ENCODE assay signal across 29 cellular contexts in genomic region chr11:61113209-61113608, GRCh38. TPM values are rescaled to one million over a fixed set of nuclear protein-coding genes. Genes with fewer than 3 reads are reported as not detected.
DNase-seq lines count a peak whose midpoint lies in the region; ATAC-seq and TF ChIP-seq lines count a peak whose summit lies in the region.
"Had no signal": no experiment of that assay in that cellular context is flagged by ENCODE, and none has a peak within 500 bp of the region (broad histone marks: within the 10 kb centered on the region; RNA-seq: fewer than 3 reads in every experiment).

No MANE protein-coding gene starts in this region.

- H3K79me2 ChIP-seq in neural progenitor cell (ENCODE audit: low read depth) (no peaks in the 10 kb centered on the region), mammary epithelial cell (ENCODE audit: insufficient read depth, low read length) (no peaks in the 10 kb centered on the region), GM23248 (ENCODE audit: insufficient read depth) (no peaks in the 10 kb centered on the region)

- H3F3A ChIP-seq in neural progenitor cell (ENCODE audit: low read depth), result no peaks in the 10 kb centered on the region
- no peaks in the 10 kb centered on the region for H3F3A ChIP-seq in GM23248 (ENCODE audit: insufficient read depth)

- no peak for TF ChIP-seq CTCF in neural progenitor cell (IDR thresholded peaks at IDR 0.05)
- no peak for TF ChIP-seq CTCF in mammary epithelial cell (conservative IDR thresholded peaks at IDR 0.05 in 1 of 2, IDR thresholded peaks at IDR 0.05 in 1 of 2; ENCODE audit: extremely low read depth in 1 of 2, insufficient read depth in 1 of 2, low read depth in 1 of 2, low read length in 2 of 2)

- peaks cover 80% of the 10 kb centered on the region for H3K4me1 Mint-ChIP-seq in T-helper 2 cell treated with Interferon-gamma antibody and Interleukin-4, amounts not matched to agents 5 μg/mL and 100 μg/mL, for 36 hours (ENCODE audit: low read depth)
- peaks cover 22 to 91% (median 77%) of the 10 kb centered on the region in 4 donors for H3K4me1 Mint-ChIP-seq in CD4-positive, CD25-positive, alpha-beta regulatory T cell
- peaks cover 90% of the 10 kb centered on the region for H3K4me1 Mint-ChIP-seq in activated T-helper 1 cell treated with anti-CD3 and anti-CD28 coated beads, Interleukin-12 subunit alpha, Interleukin-12 subunit beta, Interleukin-2, Interleukin-4 antibody, amounts not matched to agents 30 ng/mL and 10 ng/mL and 1 ng/mL, durations not matched to agents 14 hours and 24 hours and 36 hours (ENCODE audit: low read depth)
- peaks cover 2% of the 10 kb centered on the region for H3K4me1 Mint-ChIP-seq in neural progenitor cell
- H3K4me1 Mint-ChIP-seq: endodermal cell had no signal

- no peak for DNase-seq in T-helper 2 cell treated with Interferon-gamma antibody and Interleukin-4, amounts not matched to agents 5 μg/mL and 100 μg/mL, for 36 hours (ENCODE audit: low spot score)
- DNase-seq in T-helper 2 cell (no peak), neural progenitor cell (ENCODE audit: low spot score) (no peak), mammary epithelial cell (no peak), NCI-H1436 (lab: John Stamatoyannopoulos, UW) (no peak), GM23248 (no peak)
- no peak for DNase-seq in CD4-positive, CD25-positive, alpha-beta regulatory T cell
- DNase-seq in activated T-helper 1 cell treated with anti-CD3 and anti-CD28 coated beads, Interleukin-12 subunit alpha, Interleukin-12 subunit beta, Interleukin-2, Interleukin-4 antibody, amounts not matched to agents 30 ng/mL and 10 ng/mL and 1 ng/mL, durations not matched to agents 14 hours and 24 hours and 36 hours (ENCODE audit: low spot score), result no peak
- DNase-seq: 8988T; activated CD4-positive, alpha-beta T cell treated with anti-CD3 and anti-CD28 coated beads for 1 hour; activated gamma-delta T cell; endodermal cell; foreskin keratinocyte; GOT3; HFFc6; Kasumi-1; NCI-H146; NCI-H2107; NCI-H82; stimulated activated CD4-positive, alpha-beta T cell treated with anti-CD3 and anti-CD28 coated beads, Interleukin-4, amount 100 ng/mL, for 4 hours; stimulated activated naive B cell treated with anti-CD40 and anti-IgM and Interleukin-4, amounts not matched to agents 10 μg/mL and 1 μg/mL and 100 μg/mL, for 72 hours had no signal

- dilution Hi-C loops in mammary epithelial cell (cut with HindIII; ENCODE audit: low sequenced_read_pairs), result no loop called here

- WGBS in mammary epithelial cell (ENCODE audit: low coverage, missing lambda C conversion rate), result 83% methylated on average over 9 of the region's 9 CpGs
- WGBS in GM23248 (ENCODE audit: low coverage in 1 of 2, low lambda C conversion rate in 2 of 2, missing lambda C conversion rate in 2 of 2), 2 experiments, result 63 to 65% methylated on average over 9 of the region's 9 CpGs

- H4K20me1 ChIP-seq in neural progenitor cell (ENCODE audit: low read depth), result no peaks in the 10 kb centered on the region
- no peaks in the 10 kb centered on the region for H4K20me1 ChIP-seq in mammary epithelial cell (ENCODE audit: insufficient read depth, low read length)
- no peaks in the 10 kb centered on the region for H4K20me1 ChIP-seq in GM23248 (ENCODE audit: insufficient read depth)

- H3K27ac ChIP-seq in CD4-positive, CD25-positive, alpha-beta regulatory T cell (ENCODE audit: insufficient read depth, low read length, poor library complexity, severe bottlenecking), result peak overlapping the region; percentile 85
- H3K27ac ChIP-seq in neural progenitor cell (no peak overlapping the region), mammary epithelial cell (ENCODE audit: insufficient read depth, low read depth, low read length) (no peak overlapping the region), GM23248 (no peak overlapping the region)
- H3K27ac ChIP-seq: coronary artery, foreskin keratinocyte, right lobe of liver had no signal

- no peak overlapping the region for H2AFZ ChIP-seq in neural progenitor cell (replicated peaks)
- H2AFZ ChIP-seq in mammary epithelial cell (ENCODE audit: low read depth, low read length), result no peak overlapping the region
- H2AFZ ChIP-seq in GM23248, result no peak overlapping the region

- no peaks in the 10 kb centered on the region for H3K27me3 ChIP-seq in CD4-positive, CD25-positive, alpha-beta regulatory T cell (ENCODE audit: control insufficient read depth, insufficient read depth, low read length)
- no peaks in the 10 kb centered on the region for H3K27me3 ChIP-seq in neural progenitor cell
- no peaks in the 10 kb centered on the region for H3K27me3 ChIP-seq in mammary epithelial cell (ENCODE audit: insufficient read depth, low read length)
- H3K27me3 ChIP-seq in GM23248 (replicated peaks; ENCODE audit: insufficient read depth), result no peaks in the 10 kb centered on the region; the same call in 1 of the 2 replicates
- H3K27me3 ChIP-seq: foreskin keratinocyte, right lobe of liver had no signal

- H3K4me2 ChIP-seq in neural progenitor cell (no peak overlapping the region), mammary epithelial cell (ENCODE audit: insufficient read depth, low read depth, low read length) (no peak overlapping the region), GM23248 (ENCODE audit: unreplicated experiment) (no peak overlapping the region)

- intact Hi-C loops in activated T-helper 1 cell treated with anti-CD3 and anti-CD28 coated beads, Interleukin-12 subunit alpha, Interleukin-12 subunit beta, Interleukin-2, Interleukin-4 antibody, amounts not matched to agents 30 ng/mL and 10 ng/mL and 1 ng/mL, durations not matched to agents 14 hours and 24 hours and 36 hours (cut with micrococcal nuclease), result loop anchor here (2.0 kb wide), 1 partner anchor 16 kb away; no protein-coding TSS in a partner anchor
- intact Hi-C loops in mammary epithelial cell (cut with micrococcal nuclease), result no loop called here

- H3K9ac ChIP-seq in neural progenitor cell, result no peak overlapping the region
- no peak overlapping the region for H3K9ac ChIP-seq in mammary epithelial cell (ENCODE audit: insufficient read depth, low read length)
- H3K9ac ChIP-seq in GM23248, result no peak overlapping the region

- H3K9me3 Mint-ChIP-seq in T-helper 2 cell treated with Interferon-gamma antibody and Interleukin-4, amounts not matched to agents 5 μg/mL and 100 μg/mL, for 36 hours, result no peaks in the 10 kb centered on the region
- H3K9me3 Mint-ChIP-seq in CD4-positive, CD25-positive, alpha-beta regulatory T cell, result no peaks in the 10 kb centered on the region
- peaks cover 6% of the 10 kb centered on the region for H3K9me3 Mint-ChIP-seq in activated T-helper 1 cell treated with anti-CD3 and anti-CD28 coated beads, Interleukin-12 subunit alpha, Interleukin-12 subunit beta, Interleukin-2, Interleukin-4 antibody, amounts not matched to agents 30 ng/mL and 10 ng/mL and 1 ng/mL, durations not matched to agents 14 hours and 24 hours and 36 hours
- H3K9me3 Mint-ChIP-seq in neural progenitor cell, result no peaks in the 10 kb centered on the region
- H3K9me3 Mint-ChIP-seq: endodermal cell, HFFc6, neural crest cell had no signal

- peak overlapping the region; percentile 93 for H3K27ac Mint-ChIP-seq in T-helper 2 cell treated with Interferon-gamma antibody and Interleukin-4, amounts not matched to agents 5 μg/mL and 100 μg/mL, for 36 hours
- H3K27ac Mint-ChIP-seq in CD4-positive, CD25-positive, alpha-beta regulatory T cell, result peak overlapping the region; percentile 86 to 97 (median 93)
- H3K27ac Mint-ChIP-seq in activated T-helper 1 cell treated with anti-CD3 and anti-CD28 coated beads, Interleukin-12 subunit alpha, Interleukin-12 subunit beta, Interleukin-2, Interleukin-4 antibody, amounts not matched to agents 30 ng/mL and 10 ng/mL and 1 ng/mL, durations not matched to agents 14 hours and 24 hours and 36 hours, result peak overlapping the region; percentile 89
- H3K27ac Mint-ChIP-seq in neural progenitor cell, result peak overlapping the region; percentile 83
- H3K27ac Mint-ChIP-seq: endodermal cell, HFFc6 had no signal

- H3K27me3 Mint-ChIP-seq in T-helper 2 cell treated with Interferon-gamma antibody and Interleukin-4, amounts not matched to agents 5 μg/mL and 100 μg/mL, for 36 hours (ENCODE audit: low read depth), result no peaks in the 10 kb centered on the region
- H3K27me3 Mint-ChIP-seq in CD4-positive, CD25-positive, alpha-beta regulatory T cell, result no peaks in the 10 kb centered on the region
- H3K27me3 Mint-ChIP-seq in activated T-helper 1 cell treated with anti-CD3 and anti-CD28 coated beads, Interleukin-12 subunit alpha, Interleukin-12 subunit beta, Interleukin-2, Interleukin-4 antibody, amounts not matched to agents 30 ng/mL and 10 ng/mL and 1 ng/mL, durations not matched to agents 14 hours and 24 hours and 36 hours (ENCODE audit: insufficient read depth), result no peaks in the 10 kb centered on the region
- H3K27me3 Mint-ChIP-seq in neural progenitor cell (ENCODE audit: insufficient read depth, low read depth), result peaks cover 9% of the 10 kb centered on the region
- H3K27me3 Mint-ChIP-seq: stimulated activated naive B cell treated with anti-CD40 and anti-IgM and Interleukin-4, amounts not matched to agents 10 μg/mL and 1 μg/mL and 100 μg/mL, for 72 hours had no signal

- in situ Hi-C loops in mammary epithelial cell (cut with MboI; ENCODE audit: low sequenced_read_pairs in 2 of 2), result no loop called here
- in situ Hi-C loops in GM23248 (cut with MboI), result no loop called here

- H3K36me3 ChIP-seq in CD4-positive, CD25-positive, alpha-beta regulatory T cell (ENCODE audit: control insufficient read depth, insufficient read depth, low read length), result peaks cover 64% of the 10 kb centered on the region
- no peaks in the 10 kb centered on the region for H3K36me3 ChIP-seq in neural progenitor cell
- no peaks in the 10 kb centered on the region for H3K36me3 ChIP-seq in mammary epithelial cell (ENCODE audit: insufficient read depth, low read length)
- H3K36me3 ChIP-seq in GM23248 (ENCODE audit: low read depth), result no peaks in the 10 kb centered on the region
- H3K36me3 ChIP-seq: right lobe of liver had no signal

- H3K36me3 Mint-ChIP-seq in T-helper 2 cell treated with Interferon-gamma antibody and Interleukin-4, amounts not matched to agents 5 μg/mL and 100 μg/mL, for 36 hours (ENCODE audit: low read depth), result peaks cover 87% of the 10 kb centered on the region
- peaks cover 57% of the 10 kb centered on the region for H3K36me3 Mint-ChIP-seq in CD4-positive, CD25-positive, alpha-beta regulatory T cell
- peaks cover 73% of the 10 kb centered on the region for H3K36me3 Mint-ChIP-seq in activated T-helper 1 cell treated with anti-CD3 and anti-CD28 coated beads, Interleukin-12 subunit alpha, Interleukin-12 subunit beta, Interleukin-2, Interleukin-4 antibody, amounts not matched to agents 30 ng/mL and 10 ng/mL and 1 ng/mL, durations not matched to agents 14 hours and 24 hours and 36 hours (ENCODE audit: low read depth)
- H3K36me3 Mint-ChIP-seq in neural progenitor cell, result no peaks in the 10 kb centered on the region

- CTCF ChIA-PET in mammary epithelial cell (lab: Charles Lee; ENCODE audit: low non-redundant PET), result no interaction called here

- no peak overlapping the region for H3K4me3 Mint-ChIP-seq in T-helper 2 cell treated with Interferon-gamma antibody and Interleukin-4, amounts not matched to agents 5 μg/mL and 100 μg/mL, for 36 hours
- peak overlapping the region in 3 of 4 donors; percentile 71 to 85 (median 85) for H3K4me3 Mint-ChIP-seq in CD4-positive, CD25-positive, alpha-beta regulatory T cell
- peak overlapping the region; percentile 62 for H3K4me3 Mint-ChIP-seq in activated T-helper 1 cell treated with anti-CD3 and anti-CD28 coated beads, Interleukin-12 subunit alpha, Interleukin-12 subunit beta, Interleukin-2, Interleukin-4 antibody, amounts not matched to agents 30 ng/mL and 10 ng/mL and 1 ng/mL, durations not matched to agents 14 hours and 24 hours and 36 hours
- no peak overlapping the region for H3K4me3 Mint-ChIP-seq in neural progenitor cell
- H3K4me3 Mint-ChIP-seq: endodermal cell; HFFc6; neural crest cell; stimulated activated naive B cell treated with anti-CD40 and anti-IgM and Interleukin-4, amounts not matched to agents 10 μg/mL and 1 μg/mL and 100 μg/mL, for 72 hours had no signal

- BruUV-seq in mammary epithelial cell (replicated peaks; lab: Mats Ljungman, UMichigan), result no TSS peak

- peaks cover 85% of the 10 kb centered on the region for H3K4me1 ChIP-seq in CD4-positive, CD25-positive, alpha-beta regulatory T cell (ENCODE audit: control insufficient read depth, insufficient read depth, low read length, poor library complexity, severe bottlenecking)
- H3K4me1 ChIP-seq in neural progenitor cell (no peaks in the 10 kb centered on the region), mammary epithelial cell (ENCODE audit: insufficient read depth, low read length) (no peaks in the 10 kb centered on the region), GM23248 (ENCODE audit: insufficient read depth) (no peaks in the 10 kb centered on the region)
- H3K4me1 ChIP-seq: foreskin keratinocyte, right lobe of liver had no signal

- no peak for ATAC-seq in CD4-positive, CD25-positive, alpha-beta regulatory T cell (ENCODE audit: low read depth in 2 of 2)
- ATAC-seq: esophagus mucosa; foreskin keratinocyte; HepG2; stimulated activated naive B cell treated with anti-CD40 and anti-IgM and Interleukin-4, amounts not matched to agents 10 μg/mL and 1 μg/mL and 100 μg/mL, for 72 hours had no signal

- H3K9me2 ChIP-seq in GM23248 (ENCODE audit: insufficient read depth), result no peaks in the 10 kb centered on the region

- no peaks in the 10 kb centered on the region for H3K9me3 ChIP-seq in CD4-positive, CD25-positive, alpha-beta regulatory T cell (ENCODE audit: control insufficient read depth in 2 of 2, low read length in 2 of 2)
- no peaks in the 10 kb centered on the region for H3K9me3 ChIP-seq in neural progenitor cell (ENCODE audit: low read depth)
- no peaks in the 10 kb centered on the region for H3K9me3 ChIP-seq in mammary epithelial cell (replicated peaks; ENCODE audit: insufficient read depth, low read length)
- no peaks in the 10 kb centered on the region for H3K9me3 ChIP-seq in GM23248 (ENCODE audit: low read depth)
- H3K9me3 ChIP-seq: right lobe of liver had no signal

- peak overlapping the region; percentile 57 for H3K4me3 ChIP-seq in CD4-positive, CD25-positive, alpha-beta regulatory T cell (ENCODE audit: low read depth, low read length)
- no peak overlapping the region for H3K4me3 ChIP-seq in neural progenitor cell
- no peak overlapping the region for H3K4me3 ChIP-seq in mammary epithelial cell (replicated peaks in 1 of 3; ENCODE audit: insufficient read depth in 1 of 3, low read depth in 2 of 3, low read length in 3 of 3)
- H3K4me3 ChIP-seq in GM23248, result no peak overlapping the region
- H3K4me3 ChIP-seq: coronary artery, right lobe of liver had no signal

RNA-seq across cellular contexts. Expression of gene CD5, which starts 10.9 kb away (rescaled TPM):
- 390 TPM for total RNA-seq in CD4-positive, CD25-positive, alpha-beta regulatory T cell
- polyA plus RNA-seq in CD4-positive, CD25-positive, alpha-beta regulatory T cell, result 100 to 1,000 TPM; 150 to 253 (median 213) TPM
- 336 and 339 TPM in 2 replicates for total RNA-seq in activated T-helper 1 cell treated with anti-CD3 and anti-CD28 coated beads, Interleukin-12 subunit alpha, Interleukin-12 subunit beta, Interleukin-2, Interleukin-4 antibody, amounts not matched to agents 30 ng/mL and 10 ng/mL and 1 ng/mL, durations not matched to agents 14 hours and 24 hours and 36 hours
- total RNA-seq in neural progenitor cell (ENCODE audit: low replicate concordance) (not detected in 2 replicates), mammary epithelial cell (not detected)
- polyA plus RNA-seq in mammary epithelial cell (not detected), GM23248 (2016; fragmentation: Nextera tagmentation; extraction: Ambion mirVana) (not detected in 2 replicates)
- polyA minus RNA-seq in mammary epithelial cell, result not detected
- total RNA-seq in GM23248 (2014; rRNA removed; shearing (Covaris generic)), result not detected in 2 replicates
- total RNA-seq: endodermal cell, foreskin keratinocyte, HepG2, HFFc6, lung microvascular endothelial cell, neural crest cell, RPMI7951, SK-MEL-5 had no signal
- polyA plus RNA-seq: foreskin keratinocyte, HepG2 had no signal

RNA-seq across cellular contexts. Expression of gene VPS37C, which starts 48.0 kb away (rescaled TPM):
- total RNA-seq in CD4-positive, CD25-positive, alpha-beta regulatory T cell, result 2.8 TPM
- under 1 TPM; 0.30 to 0.68 (median 0.60) TPM for polyA plus RNA-seq in CD4-positive, CD25-positive, alpha-beta regulatory T cell
- total RNA-seq in activated T-helper 1 cell treated with anti-CD3 and anti-CD28 coated beads, Interleukin-12 subunit alpha, Interleukin-12 subunit beta, Interleukin-2, Interleukin-4 antibody, amounts not matched to agents 30 ng/mL and 10 ng/mL and 1 ng/mL, durations not matched to agents 14 hours and 24 hours and 36 hours, result 11.5 and 11.6 TPM in 2 replicates
- 9.9 and 19.9 TPM in 2 replicates for total RNA-seq in neural progenitor cell (ENCODE audit: low replicate concordance)
- 10 to 100 TPM; 10.7 to 17.1 TPM for total RNA-seq in mammary epithelial cell
- polyA plus RNA-seq in mammary epithelial cell, result 9.9 TPM
- polyA minus RNA-seq in mammary epithelial cell, result 9.6 TPM
- 13.4 and 18.7 TPM in 2 replicates for total RNA-seq in GM23248 (2014; rRNA removed; shearing (Covaris generic))
- 12.1 and 13.1 TPM in 2 replicates for polyA plus RNA-seq in GM23248 (2016; fragmentation: Nextera tagmentation; extraction: Ambion mirVana)

Comparison
In these comparisons a context has a peak if more than half of its experiments do, and no peak if none do; other contexts are left out.
1. H3K4me3 Mint-ChIP-seq: peak in CD4-positive, CD25-positive, alpha-beta regulatory T cell (3 of 4) and activated T-helper 1 cell treated with anti-CD3 and anti-CD28 coated beads, Interleukin-12 subunit alpha, Interleukin-12 subunit beta, Interleukin-2, Interleukin-4 antibody, amounts not matched to agents 30 ng/mL and 10 ng/mL and 1 ng/mL, durations not matched to agents 14 hours and 24 hours and 36 hours (single experiment); none in T-helper 2 cell treated with Interferon-gamma antibody and Interleukin-4, amounts not matched to agents 5 μg/mL and 100 μg/mL, for 36 hours (single experiment) and neural progenitor cell (single experiment).
2. RNA of gene CD5, which starts 10.9 kb away (total RNA-seq): 390 TPM in CD4-positive, CD25-positive, alpha-beta regulatory T cell (single experiment) and 336 to 339 TPM in activated T-helper 1 cell treated with anti-CD3 and anti-CD28 coated beads, Interleukin-12 subunit alpha, Interleukin-12 subunit beta, Interleukin-2, Interleukin-4 antibody, amounts not matched to agents 30 ng/mL and 10 ng/mL and 1 ng/mL, durations not matched to agents 14 hours and 24 hours and 36 hours; not detected in neural progenitor cell, not detected in mammary epithelial cell and not detected in GM23248; every median in the first group is over 100 times any median in the second.
3. Peak in every context shown above with its lines, with median percentiles within 50 percentile points of each other: H3K27ac Mint-ChIP-seq.